ENCODE assay signal across 19 cellular contexts in the genomic region with DNA sequence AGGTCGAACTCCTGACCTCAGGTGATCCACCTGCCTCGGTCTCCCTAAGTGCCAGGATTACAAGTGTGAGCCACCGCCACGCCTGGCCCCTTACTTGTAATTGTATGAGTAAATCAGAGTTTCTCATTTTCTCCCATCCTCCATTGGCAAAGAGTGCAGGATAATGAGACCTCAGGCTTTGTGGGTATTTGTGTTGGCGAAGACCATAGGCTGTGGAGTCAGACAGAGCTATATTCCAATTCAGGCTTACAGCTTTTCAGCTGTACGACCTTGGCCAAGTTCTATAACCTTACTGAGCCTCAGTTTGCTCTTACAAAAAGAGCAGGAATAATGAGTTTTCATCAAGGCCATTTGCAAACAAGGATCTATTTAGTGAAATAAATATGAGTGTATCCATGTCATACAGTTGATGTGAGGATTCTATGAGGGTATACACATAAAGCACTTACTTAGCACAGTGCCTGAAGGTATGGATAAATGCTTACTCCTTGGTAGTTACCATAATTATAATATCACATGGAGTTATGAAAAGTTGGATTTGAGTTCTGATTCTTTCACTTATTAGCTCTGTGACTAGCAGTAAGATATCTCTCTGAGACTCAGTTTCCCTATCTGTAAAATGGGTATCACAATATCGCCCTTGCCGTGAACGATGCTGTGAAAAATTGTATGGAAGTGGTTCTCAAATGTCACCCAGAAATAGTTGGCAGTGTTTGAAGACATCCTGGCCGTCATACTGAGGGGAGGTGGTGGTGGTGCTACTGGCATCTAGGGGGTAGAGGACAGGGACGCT. TPM values are rescaled to one million over a fixed set of nuclear protein-coding genes. Genes with fewer than 3 reads are reported as not detected.
DNase-seq lines count a peak whose midpoint lies in the region; ATAC-seq, FAIRE-seq and TF ChIP-seq lines count a peak whose summit lies in the region.
"Had no signal": no experiment of that assay in that cellular context is flagged by ENCODE, and none has a peak within 500 bp of the region (broad histone marks: within the 10 kb centered on the region; RNA-seq: fewer than 3 reads in every experiment).

No MANE protein-coding gene starts in this region.

- H3K9me3 ChIP-seq in A549 (no peaks in the 10 kb centered on the region), MG63 (no peaks in the 10 kb centered on the region), osteoblast (ENCODE audit: low read depth, low read length) (no peaks in the 10 kb centered on the region), testis (no peaks in the 10 kb centered on the region)
- H3K9me3 ChIP-seq: BLaER1 treated with 17β-estradiol and CSF1 and Interleukin-3, amounts not matched to agents 10 nM and 100 nM had no signal

- 53% methylated on average over 11 of the region's 11 CpGs for WGBS in A549 (ENCODE audit: missing lambda C conversion rate)
- WGBS in testis, 2 donors = 71 to 75% methylated on average over 11 of the region's 11 CpGs

- H4K20me1 ChIP-seq in osteoblast (ENCODE audit: insufficient read depth, low read length) = no peaks in the 10 kb centered on the region
- H4K20me1 ChIP-seq: BLaER1 treated with 17β-estradiol and CSF1 and Interleukin-3, amounts not matched to agents 10 nM and 100 nM had no signal

- H3K4me1 ChIP-seq in A549 (peaks cover 3% of the 10 kb centered on the region), osteoblast (ENCODE audit: insufficient read depth, low read length) (no peaks in the 10 kb centered on the region), testis (no peaks in the 10 kb centered on the region)

- H3K36me3 ChIP-seq in MG63 (no peaks in the 10 kb centered on the region), osteoblast (ENCODE audit: insufficient read depth, low read length) (no peaks in the 10 kb centered on the region), testis (ENCODE audit: low read depth, missing control alignments) (no peaks in the 10 kb centered on the region)
- H3K36me3 ChIP-seq: BLaER1 treated with 17β-estradiol and CSF1 and Interleukin-3, amounts not matched to agents 10 nM and 100 nM had no signal

- no peak for TF ChIP-seq CTCF in A549 (IDR thresholded peaks at IDR 0.05)
- no peak for TF ChIP-seq CTCF in osteoblast (IDR thresholded peaks at IDR 0.05; ENCODE audit: extremely low read depth, low read depth, low read length)
- TF ChIP-seq CTCF in testis (IDR thresholded peaks at IDR 0.05) = no peak

- no peak for TF ChIP-seq EP300 in A549 (IDR thresholded peaks at IDR 0.05)

- H3K27ac ChIP-seq in A549 (no peak overlapping the region), osteoblast (ENCODE audit: low read depth, low read length) (no peak overlapping the region), testis (no peak overlapping the region)
- H3K27ac ChIP-seq: BLaER1 treated with 17β-estradiol and CSF1 and Interleukin-3, amounts not matched to agents 10 nM and 100 nM had no signal

- H3K27me3 ChIP-seq in MG63 = peaks cover 21% of the 10 kb centered on the region
- H3K27me3 ChIP-seq in osteoblast (ENCODE audit: insufficient read depth, low read length) = no peaks in the 10 kb centered on the region
- no peaks in the 10 kb centered on the region for H3K27me3 ChIP-seq in testis
- H3K27me3 ChIP-seq: BLaER1 treated with 17β-estradiol and CSF1 and Interleukin-3, amounts not matched to agents 10 nM and 100 nM had no signal

- no peak overlapping the region for H3K4me3 ChIP-seq in A549
- H3K4me3 ChIP-seq in MG63 = no peak overlapping the region
- H3K4me3 ChIP-seq in osteoblast (ENCODE audit: insufficient read depth, low read length) = no peak overlapping the region
- no peak overlapping the region for H3K4me3 ChIP-seq in testis
- H3K4me3 ChIP-seq: BLaER1 treated with 17β-estradiol and CSF1 and Interleukin-3, amounts not matched to agents 10 nM and 100 nM; GM23338 had no signal

- no peak for ATAC-seq in A549
- ATAC-seq: CD8-positive, alpha-beta T cell; GM23338; HCT116 had no signal

- CTCF ChIA-PET in A549 (lab: Yijun Ruan, JAX) = interaction anchor here (0.6 kb wide), 1 partner anchor 43 kb away, joined by 3 read pairs; no protein-coding TSS in a partner anchor

- TF ChIP-seq RAD21 in A549 (conservative IDR thresholded peaks at IDR 0.05 in 1 of 2, IDR thresholded peaks at IDR 0.05 in 1 of 2) = no peak

- intact Hi-C loops in testis (cut with DNase I; ENCODE audit: low total_unique reads) = no loop called here

- H3K4me2 ChIP-seq in A549 (no peak overlapping the region), osteoblast (ENCODE audit: insufficient read depth, low read length) (no peak overlapping the region)
- H3K4me2 ChIP-seq: BLaER1 treated with 17β-estradiol and CSF1 and Interleukin-3, amounts not matched to agents 10 nM and 100 nM; GM23338 had no signal

- FAIRE-seq in A549 (lab: Jason Lieb, UNC) = peak; percentile 86
- FAIRE-seq: GM12892, HTR-8/SVneo had no signal

- H3K79me2 ChIP-seq in osteoblast (ENCODE audit: insufficient read depth, low read length) = no peaks in the 10 kb centered on the region

- POLR2A ChIA-PET in A549 (lab: Yijun Ruan, JAX) = interaction anchor here (0.6 kb wide), 1 partner anchor 466 kb away, joined by 3 read pairs; no protein-coding TSS in a partner anchor

- H2AFZ ChIP-seq in osteoblast (ENCODE audit: low read length) = no peak overlapping the region
- H2AFZ ChIP-seq: GM23338 had no signal

- TF ChIP-seq POLR2A in A549 (IDR thresholded peaks at IDR 0.05; ENCODE audit: low read length) = no peak
- no peak for TF ChIP-seq POLR2A in testis (IDR thresholded peaks at IDR 0.05)

- DNase-seq in A549 (ENCODE audit: low read depth in 1 of 2, low spot score in 1 of 2) = no peak
- DNase-seq in MG63 = peak; percentile 25
- DNase-seq in osteoblast (ENCODE audit: insufficient read length, low spot score, missing footprints) = peak; percentile 27
- peak; percentile 37 for DNase-seq in testis
- no peak for DNase-seq in medulla oblongata (ENCODE audit: extremely low spot score)
- no peak for DNase-seq in dedifferentiated amniotic fluid mesenchymal stem cell (ENCODE audit: extremely low spot score)
- no peak for DNase-seq in effector CD4-positive, alpha-beta T cell
- DNase-seq: 8988T; Calu3; CD8-positive, alpha-beta T cell; DND-41; EL; H7; HFFc6 had no signal

TF ChIP-seq in A549, 52 proteins besides CTCF, POLR2A, EP300 and RAD21:
- TF ChIP-seq, protein P1, sequence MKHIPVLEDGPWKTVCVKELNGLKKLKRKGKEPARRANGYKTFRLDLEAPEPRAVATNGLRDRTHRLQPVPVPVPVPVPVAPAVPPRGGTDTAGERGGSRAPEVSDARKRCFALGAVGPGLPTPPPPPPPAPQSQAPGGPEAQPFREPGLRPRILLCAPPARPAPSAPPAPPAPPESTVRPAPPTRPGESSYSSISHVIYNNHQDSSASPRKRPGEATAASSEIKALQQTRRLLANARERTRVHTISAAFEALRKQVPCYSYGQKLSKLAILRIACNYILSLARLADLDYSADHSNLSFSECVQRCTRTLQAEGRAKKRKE (CRISPR knock-in tag; IDR thresholded peaks at IDR 0.05; ENCODE audit: low read depth) = no peak
- TF ChIP-seq KDM5A (IDR thresholded peaks at IDR 0.05) = no peak
- TF ChIP-seq EHF (CRISPR knock-in tag; IDR thresholded peaks at IDR 0.05) = no peak
- TF ChIP-seq FOSB (CRISPR knock-in tag; IDR thresholded peaks at IDR 0.05) = no peak
- TF ChIP-seq POLR2AphosphoS2 (conservative IDR thresholded peaks at IDR 0.05; ENCODE audit: low read length) = no peak
- TF ChIP-seq FOXS1 (CRISPR knock-in tag; IDR thresholded peaks at IDR 0.05) = no peak
- TF ChIP-seq NPAS2 (CRISPR knock-in tag; IDR thresholded peaks at IDR 0.05; ENCODE audit: borderline replicate concordance) = no peak
- no peak for TF ChIP-seq ZFP36 (IDR thresholded peaks at IDR 0.05; ENCODE audit: borderline replicate concordance, partially characterized antibody)
- TF ChIP-seq CEBPB (IDR thresholded peaks at IDR 0.05) = no peak
- TF ChIP-seq RNF2 (IDR thresholded peaks at IDR 0.05; ENCODE audit: borderline replicate concordance, low read depth) = no peak
- no peak for TF ChIP-seq CHD2 (IDR thresholded peaks at IDR 0.05; ENCODE audit: low read length, partially characterized antibody)

RNA-seq across cellular contexts. Expression of gene CPPED1, which starts 25.6 kb away (rescaled TPM):
- 30.5 and 31.3 TPM in 2 replicates for polyA plus RNA-seq in A549 (2011; rRNA removed)
- polyA plus RNA-seq in A549 (2012; cell fraction: cytosol; rRNA removed) = 9.9 and 11.6 TPM in 2 replicates
- polyA plus RNA-seq in A549 (2012; cell fraction: nucleus; rRNA removed) = 10.7 and 11.9 TPM in 2 replicates
- polyA plus RNA-seq in A549 (2017; fragmentation: RNase III; extraction: RNeasy Plus Mini Kit Qiagen cat#74134 plus additional on column Dnase treatment) = 16.1 to 17.5 TPM (median 16.8 TPM) in 3 replicates
- 32.3 and 35.1 TPM in 2 replicates for polyA minus RNA-seq in A549 (2011; rRNA and poly(A)+ RNA removed)
- 27.3 and 28.3 TPM in 2 replicates for total RNA-seq in MG63 (2014; rRNA removed; shearing (Covaris generic); ENCODE audit: low replicate concordance)
- 21.4 and 31.2 TPM in 2 replicates for total RNA-seq in osteoblast
- total RNA-seq in testis = 10 to 100 TPM; 67.5 to 84.3 TPM
- polyA plus RNA-seq in testis (ENCODE audit: insufficient read depth, low read depth, low replicate concordance) = 34.3 TPM
- total RNA-seq: Calu3 had no signal

Comparison
In these comparisons a context has a peak if more than half of its experiments do, and no peak if none do; other contexts are left out.
1. DNase-seq: peak in MG63 (single experiment), osteoblast (single experiment) and testis (single experiment); none in A549 (0 of 2), medulla oblongata (single experiment), dedifferentiated amniotic fluid mesenchymal stem cell (single experiment) and effector CD4-positive, alpha-beta T cell (single experiment).